Comparison of ENCODE assay signal across 7 cellular contexts in genomic region chr7:4006687-4007086, GRCh38.
DNase-seq lines count a peak whose midpoint lies in the region; TF ChIP-seq lines count a peak whose summit lies in the region.

No MANE protein-coding gene starts in this region.

- no peak overlapping the region for H3K9ac ChIP-seq in MM.1S (ENCODE audit: low read length)

- 58 to 64% methylated on average over 10 to 11 of the region's 11 CpGs for WGBS in esophagus squamous epithelium, 2 donors
- 78 to 89% (median 85%) methylated on average over 11 of the region's 11 CpGs for WGBS in spleen, 5 donors

- no peaks in the 10 kb centered on the region for H3K9me2 ChIP-seq in MM.1S (replicated peaks; ENCODE audit: insufficient read depth, low read length)

- H3K4me2 ChIP-seq in MM.1S (ENCODE audit: low read depth, low read length), result peak overlapping the region; percentile 75

- intact Hi-C loops in esophagus squamous epithelium (cut with DNase I) (no loop called here), spleen (cut with DNase I; ENCODE audit: low total_unique reads) (no loop called here)

- H3K27me3 ChIP-seq in MM.1S (replicated peaks; ENCODE audit: insufficient read depth, low read length), result peaks cover 50% of the 10 kb centered on the region
- H3K27me3 ChIP-seq in esophagus squamous epithelium, result peaks cover 0 to 50% (median 0%) of the 10 kb centered on the region in 4 donors
- H3K27me3 ChIP-seq in spleen (replicated peaks in 1 of 7), result no peaks in the 10 kb centered on the region

- DNase-seq in MM.1S, result no peak
- DNase-seq in NCI-H69 (lab: John Stamatoyannopoulos, UW), result peak; percentile 97
- no peak for DNase-seq in esophagus squamous epithelium (lab: John Stamatoyannopoulos, UW)
- peak; percentile 38 for DNase-seq in spleen
- no peak for DNase-seq in NK-92 treated with Interleukin-12 subunit alpha and Interleukin-12 subunit beta, amount 100 ng/mL, for 24 hours (lab: John Stamatoyannopoulos, UW)
- no peak for DNase-seq in activated T-cell treated with anti-CD3 and anti-CD28 coated beads, Interleukin-2, amount 50 U/mL, for 48 hours
- no peak for DNase-seq in stimulated activated CD4-positive, alpha-beta T cell treated with anti-CD3 and anti-CD28 coated beads, Interleukin-4, amount 100 ng/mL, for 4 hours

- H3F3A ChIP-seq in MM.1S (ENCODE audit: insufficient read depth, low read length), result peaks cover 6% of the 10 kb centered on the region

- TF ChIP-seq CTCF in MM.1S (IDR thresholded peaks at IDR 0.05; ENCODE audit: low read length) (no peak), esophagus squamous epithelium (IDR thresholded peaks at IDR 0.05) (no peak), spleen (IDR thresholded peaks at IDR 0.05 in 8 of 11, conservative IDR thresholded peaks at IDR 0.05 in 3 of 11) (no peak)

- H4K20me1 ChIP-seq in MM.1S (ENCODE audit: insufficient read depth, low read length), result no peaks in the 10 kb centered on the region

- no peaks in the 10 kb centered on the region for H3K36me3 ChIP-seq in MM.1S (replicated peaks; ENCODE audit: insufficient read depth, low read length)
- no peaks in the 10 kb centered on the region for H3K36me3 ChIP-seq in esophagus squamous epithelium
- H3K36me3 ChIP-seq in spleen, result no peaks in the 10 kb centered on the region

- 0 out of 2 replicates have a peak, but pooled peaks cover 5% of the 10 kb centered on the region for H3K4me1 ChIP-seq in MM.1S (ENCODE audit: low read length)
- peaks cover 0 to 22% (median 0%) of the 10 kb centered on the region in 3 donors for H3K4me1 ChIP-seq in esophagus squamous epithelium
- peaks cover 0 to 7% (median 0%) of the 10 kb centered on the region in 6 donors for H3K4me1 ChIP-seq in spleen

- H3K79me2 ChIP-seq in MM.1S (ENCODE audit: low read length), result no peaks in the 10 kb centered on the region

- no peaks in the 10 kb centered on the region for H3K9me3 ChIP-seq in MM.1S (replicated peaks; ENCODE audit: insufficient read depth, low read length)
- no peaks in the 10 kb centered on the region for H3K9me3 ChIP-seq in esophagus squamous epithelium
- no peaks in the 10 kb centered on the region for H3K9me3 ChIP-seq in spleen

- peak overlapping the region; percentile 40; the same call in 1 of the 2 replicates for H3K4me3 ChIP-seq in MM.1S (ENCODE audit: low read length)
- H3K4me3 ChIP-seq in esophagus squamous epithelium, result no peak overlapping the region
- H3K4me3 ChIP-seq in spleen, result no peak overlapping the region

- TF ChIP-seq POLR2A in esophagus squamous epithelium (IDR thresholded peaks at IDR 0.05) (no peak), spleen (IDR thresholded peaks at IDR 0.05) (no peak)

- H2AFZ ChIP-seq in MM.1S (ENCODE audit: low read length), result no peak overlapping the region

- H3K27ac ChIP-seq in MM.1S (ENCODE audit: low read length) (no peak overlapping the region), esophagus squamous epithelium (peak overlapping the region in 3 of 4 donors; percentile 25 to 68 (median 29)), spleen (peak overlapping the region in 3 of 8 donors; percentile 8 to 26 (median 12))

Comparison
In these comparisons a context has a peak if more than half of its experiments do, and no peak if none do; other contexts are left out.
1. DNase-seq: peak in NCI-H69 (single experiment) and spleen (single experiment); none in MM.1S (single experiment), esophagus squamous epithelium (single experiment), NK-92 treated with Interleukin-12 subunit alpha and Interleukin-12 subunit beta, amount 100 ng/mL, for 24 hours (single experiment), activated T-cell treated with anti-CD3 and anti-CD28 coated beads, Interleukin-2, amount 50 U/mL, for 48 hours (0 of 2) and stimulated activated CD4-positive, alpha-beta T cell treated with anti-CD3 and anti-CD28 coated beads, Interleukin-4, amount 100 ng/mL, for 4 hours (0 of 2).